In the genomic region with DNA sequence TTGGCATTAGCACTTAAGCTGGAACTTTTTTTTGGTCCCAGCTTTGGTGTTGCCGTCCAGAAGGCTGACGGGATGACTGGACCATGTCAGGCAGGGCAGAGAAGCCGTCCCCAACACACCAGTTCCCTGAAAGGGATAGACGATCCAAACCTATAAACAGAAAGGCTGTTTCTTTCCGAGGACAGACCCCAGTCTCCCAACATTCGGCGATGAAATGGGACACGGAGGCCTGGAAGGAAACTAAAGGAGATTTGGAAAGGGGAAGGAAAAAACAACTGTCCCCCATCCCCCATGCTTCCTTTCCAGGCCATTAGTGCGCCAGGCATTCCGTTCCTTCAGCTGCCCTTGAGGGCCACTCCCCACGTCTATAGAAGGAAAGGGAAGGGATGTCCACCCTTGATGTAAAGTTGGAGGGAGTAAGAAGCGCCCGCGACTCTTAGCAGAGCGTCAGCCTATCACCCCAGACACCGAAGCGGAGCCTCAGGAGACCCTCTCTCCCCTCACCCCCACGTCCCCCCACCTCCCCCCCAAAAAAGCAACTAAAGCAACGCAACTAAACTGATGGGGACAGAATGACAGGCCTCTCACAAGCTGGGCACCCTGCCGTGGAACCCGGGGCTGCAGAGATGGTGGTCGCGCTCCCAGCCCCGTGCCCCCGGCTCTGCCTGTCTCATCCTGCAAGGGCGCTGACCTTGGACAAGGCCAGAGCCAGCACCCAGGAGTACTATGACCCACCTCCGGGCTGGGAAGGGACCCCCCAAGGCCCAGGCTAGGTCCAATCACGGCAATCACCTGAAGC, we compare ENCODE assay signal across 9 cellular contexts. TPM values are rescaled to one million over a fixed set of nuclear protein-coding genes. Genes with fewer than 3 reads are reported as not detected.
DNase-seq lines count a peak whose midpoint lies in the region; ATAC-seq and TF ChIP-seq lines count a peak whose summit lies in the region.
"Had no signal": no experiment of that assay in that cellular context is flagged by ENCODE, and none has a peak within 500 bp of the region (broad histone marks: within the 10 kb centered on the region; RNA-seq: fewer than 3 reads in every experiment).

No MANE protein-coding gene starts in this region.

- peak overlapping the region; percentile 94 to 100 (median 98) for H3K27ac ChIP-seq in BLaER1 treated with 17β-estradiol and CSF1 and Interleukin-3, amounts not matched to agents 10 nM and 100 nM
- peak overlapping the region; percentile 87 to 100 (median 98) for H3K27ac ChIP-seq in heart left ventricle

- H4K20me1 ChIP-seq in BLaER1 treated with 17β-estradiol and CSF1 and Interleukin-3, amounts not matched to agents 10 nM and 100 nM, result peaks cover 37 to 49% (median 45%) of the 10 kb centered on the region in 11 experiments

- ATAC-seq in activated CD8-positive, alpha-beta T cell treated with anti-CD3 and anti-CD28 coated beads for 36 hours, result no peak
- ATAC-seq in heart left ventricle, result peak; percentile 27 to 64 (median 50)
- no peak for ATAC-seq in GM19463 (IDR thresholded peaks at IDR 0.05; ENCODE audit: unreplicated experiment)

- POLR2A ChIA-PET in activated CD8-positive, alpha-beta T cell treated with anti-CD3 and anti-CD28 coated beads for 36 hours (lab: Charles Lee), result interaction anchor here (1.1 kb wide), 1 partner anchor 431 kb away, joined by 5 read pairs; the partner anchor contains the start of gene RBL1

- peak overlapping the region; percentile 84 to 100 (median 98) for H3K4me2 ChIP-seq in BLaER1 treated with 17β-estradiol and CSF1 and Interleukin-3, amounts not matched to agents 10 nM and 100 nM

- H3K4me3 ChIP-seq in BLaER1 treated with 17β-estradiol and CSF1 and Interleukin-3, amounts not matched to agents 10 nM and 100 nM, result peak overlapping the region; percentile 81 to 100 (median 96)
- peak overlapping the region; percentile 99 for H3K4me3 ChIP-seq in HFF-Myc (replicated peaks; ENCODE audit: low read depth, low read length)
- peak overlapping the region; percentile 76 to 100 (median 94) for H3K4me3 ChIP-seq in heart left ventricle

- intact Hi-C loops in activated CD8-positive, alpha-beta T cell treated with anti-CD3 and anti-CD28 coated beads for 36 hours (cut with micrococcal nuclease), result no loop called here
- intact Hi-C loops in heart left ventricle (cut with DNase I), result loop anchor here in 3 of 10 donors (5.0 to 10.0 kb wide), 3 partner anchors 122 to 335 kb away; partner anchors contain the start of gene MANBAL (in 1 of the 3)

- H3K27me3 Mint-ChIP-seq in activated CD8-positive, alpha-beta T cell treated with anti-CD3 and anti-CD28 coated beads for 36 hours, result no peaks in the 10 kb centered on the region

- peaks cover 24 to 40% (median 30%) of the 10 kb centered on the region in 10 experiments for H3K4me1 ChIP-seq in BLaER1 treated with 17β-estradiol and CSF1 and Interleukin-3, amounts not matched to agents 10 nM and 100 nM
- peaks cover 3 to 58% (median 43%) of the 10 kb centered on the region in 12 donors for H3K4me1 ChIP-seq in heart left ventricle

- H3K27me3 ChIP-seq in BLaER1 treated with 17β-estradiol and CSF1 and Interleukin-3, amounts not matched to agents 10 nM and 100 nM, result peaks cover 0 to 36% (median 24%) of the 10 kb centered on the region in 11 experiments; a peak in 17 of 22 replicates
- H3K27me3 ChIP-seq in heart left ventricle, result no peaks in the 10 kb centered on the region

- TF ChIP-seq CTCF in HFF-Myc (IDR thresholded peaks at IDR 0.05; ENCODE audit: low read depth, low read length, missing control alignments) (no peak), heart left ventricle (IDR thresholded peaks at IDR 0.05) (no peak)
- TF ChIP-seq CTCF in activated CD8-positive, alpha-beta T cell treated with anti-CD3 and anti-CD28 coated beads for 36 hours (IDR thresholded peaks at IDR 0.05), result no peak

- peak overlapping the region; percentile 89 to 100 (median 95) for H3K9ac ChIP-seq in BLaER1 treated with 17β-estradiol and CSF1 and Interleukin-3, amounts not matched to agents 10 nM and 100 nM

- H3K27ac Mint-ChIP-seq in activated CD8-positive, alpha-beta T cell treated with anti-CD3 and anti-CD28 coated beads for 36 hours, result peak overlapping the region; percentile 100

- peaks cover 0 to 34% (median 0%) of the 10 kb centered on the region in 11 experiments; a peak in 7 of 22 replicates for H3K36me3 ChIP-seq in BLaER1 treated with 17β-estradiol and CSF1 and Interleukin-3, amounts not matched to agents 10 nM and 100 nM
- no peaks in the 10 kb centered on the region for H3K36me3 ChIP-seq in heart left ventricle

- TF ChIP-seq POLR2A in heart left ventricle (IDR thresholded peaks at IDR 0.05), result no peak

- WGBS in heart left ventricle, 4 donors, result 1% methylated on average over 25 to 28 of the region's 28 CpGs

- CTCF ChIA-PET in activated CD8-positive, alpha-beta T cell treated with anti-CD3 and anti-CD28 coated beads for 36 hours (lab: Charles Lee), result interaction anchor here (2.0 kb wide), 1 partner anchor 258 kb away, joined by 6 read pairs; no protein-coding TSS in a partner anchor

- DNase-seq in HFF-Myc (ENCODE audit: extremely low read depth, low read depth) (no peak), heart left ventricle (peak in 3 of 5 donors; percentile 39 to 52 (median 47)), retina (peak; percentile 38), NCI-H2171 treated with DMSO at 0.1 percent for 48 hours (lab: John Stamatoyannopoulos, UW) (no peak), NCI-H1105 treated with DMSO at 0.1 percent for 48 hours (lab: John Stamatoyannopoulos, UW) (no peak)
- no peak for DNase-seq in activated CD8-positive, alpha-beta T cell treated with anti-CD3 and anti-CD28 coated beads for 36 hours

- H3K9me3 Mint-ChIP-seq in activated CD8-positive, alpha-beta T cell treated with anti-CD3 and anti-CD28 coated beads for 36 hours, result no peaks in the 10 kb centered on the region

- H3K4me1 Mint-ChIP-seq in activated CD8-positive, alpha-beta T cell treated with anti-CD3 and anti-CD28 coated beads for 36 hours (ENCODE audit: low read depth), result peaks cover 46% of the 10 kb centered on the region

- no peaks in the 10 kb centered on the region for H3K36me3 Mint-ChIP-seq in activated CD8-positive, alpha-beta T cell treated with anti-CD3 and anti-CD28 coated beads for 36 hours (ENCODE audit: low read depth)

- peak overlapping the region; percentile 78 for H3K4me3 Mint-ChIP-seq in activated CD8-positive, alpha-beta T cell treated with anti-CD3 and anti-CD28 coated beads for 36 hours

- peaks cover 0 to 6% (median 0%) of the 10 kb centered on the region in 11 experiments; a peak in 6 of 22 replicates for H3K9me3 ChIP-seq in BLaER1 treated with 17β-estradiol and CSF1 and Interleukin-3, amounts not matched to agents 10 nM and 100 nM (replicated peaks in 1 of 11)
- H3K9me3 ChIP-seq in heart left ventricle, result no peaks in the 10 kb centered on the region

RNA-seq across cellular contexts. Expression of gene BLCAP, which starts 0.6 kb away (rescaled TPM):
- 10 to 100 TPM; 27.6 to 27.9 TPM for total RNA-seq in activated CD8-positive, alpha-beta T cell treated with anti-CD3 and anti-CD28 coated beads for 36 hours
- total RNA-seq in heart left ventricle, result 10 to 100 TPM; 67.1 to 95.8 (median 81.7) TPM
- polyA plus RNA-seq in heart left ventricle, result 10 to 100 TPM; 66.7 to 99.5 TPM

RNA-seq across cellular contexts. Expression of gene NNAT, which starts 6.0 kb away (rescaled TPM):
- under 1 TPM in 1 of 2 experiments, not detected in 1; 0.47 TPM for total RNA-seq in activated CD8-positive, alpha-beta T cell treated with anti-CD3 and anti-CD28 coated beads for 36 hours
- total RNA-seq in heart left ventricle, result 1 to 10 TPM in 1 of 9 donors, under 1 TPM in 3, not detected in 5; 0.24 to 4.6 (median 0.57) TPM
- polyA plus RNA-seq in heart left ventricle, result 1 to 10 TPM in 1 of 2 donors, under 1 TPM in 1; 0.23 to 1.1 TPM
- total RNA-seq: NCI-H460 had no signal

Comparison
In these comparisons a context has a peak if more than half of its experiments do, and no peak if none do; other contexts are left out.
1. DNase-seq: peak in heart left ventricle (3 of 5) and retina (single experiment); none in HFF-Myc (single experiment), activated CD8-positive, alpha-beta T cell treated with anti-CD3 and anti-CD28 coated beads for 36 hours (single experiment), NCI-H2171 treated with DMSO at 0.1 percent for 48 hours (single experiment) and NCI-H1105 treated with DMSO at 0.1 percent for 48 hours (single experiment).
2. ATAC-seq: peak in heart left ventricle (4 of 4); none in activated CD8-positive, alpha-beta T cell treated with anti-CD3 and anti-CD28 coated beads for 36 hours (single experiment) and GM19463 (single experiment).
3. Peak in every context shown above with its lines, with median percentiles within 50 percentile points of each other: H3K4me3 ChIP-seq.